In the genomic region with DNA sequence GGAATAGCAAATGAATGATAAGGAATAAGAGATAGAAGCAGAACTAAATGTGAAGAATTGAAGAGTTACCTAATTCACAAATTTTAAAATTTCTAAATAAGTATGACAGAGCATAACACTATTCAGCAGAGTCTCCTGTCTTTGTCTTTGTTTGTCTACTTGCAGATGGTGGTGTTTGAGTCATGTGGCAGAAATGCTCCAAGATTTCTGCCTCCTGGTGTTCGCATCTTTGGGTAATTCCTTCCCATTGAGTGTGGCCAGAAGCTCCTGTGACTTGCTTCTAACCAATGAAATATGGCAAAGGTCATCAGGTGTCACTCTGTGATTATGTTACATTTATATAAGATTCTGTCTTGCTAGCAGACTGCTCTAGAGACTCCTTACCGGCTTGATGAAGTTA, we compare ENCODE assay signal across 28 cellular contexts. TPM values are rescaled to one million over a fixed set of nuclear protein-coding genes. Genes with fewer than 3 reads are reported as not detected.
DNase-seq lines count a peak whose midpoint lies in the region; ATAC-seq and TF ChIP-seq lines count a peak whose summit lies in the region.
"Had no signal": no experiment of that assay in that cellular context is flagged by ENCODE, and none has a peak within 500 bp of the region (broad histone marks: within the 10 kb centered on the region; RNA-seq: fewer than 3 reads in every experiment).

No MANE protein-coding gene starts in this region.

- intact Hi-C loops in vagina (cut with DNase I) = no loop called here
- intact Hi-C loops in naive thymus-derived CD4-positive, alpha-beta T cell (cut with micrococcal nuclease) = no loop called here
- intact Hi-C loops in esophagus muscularis mucosa (cut with DNase I) = no loop called here

- TF ChIP-seq CTCF in choroid plexus epithelial cell (conservative IDR thresholded peaks at IDR 0.05; ENCODE audit: low read depth, low read length) (peak; percentile 12), vagina (IDR thresholded peaks at IDR 0.05) (no peak), esophagus muscularis mucosa (IDR thresholded peaks at IDR 0.05) (no peak)

- no peaks in the 10 kb centered on the region for H3K27me3 Mint-ChIP-seq in naive thymus-derived CD4-positive, alpha-beta T cell
- H3K27me3 Mint-ChIP-seq: activated CD4-positive, alpha-beta T cell treated with anti-CD3 and anti-CD28 coated beads, Interleukin-2, amount 10 ng/mL, durations not matched to agents 7 days and 5 days; natural killer cell treated with Interleukin-12 subunit alpha and Interleukin-12 subunit beta and Interleukin-15 and Interleukin-18, amount 100 ng/mL, for 72 hours had no signal

- H3K9me3 Mint-ChIP-seq in naive thymus-derived CD4-positive, alpha-beta T cell = no peaks in the 10 kb centered on the region
- H3K9me3 Mint-ChIP-seq: activated CD4-positive, alpha-beta T cell treated with anti-CD3 and anti-CD28 coated beads, Interleukin-2, amount 10 ng/mL, durations not matched to agents 7 days and 5 days; natural killer cell treated with Interleukin-12 subunit alpha and Interleukin-12 subunit beta and Interleukin-15 and Interleukin-18, amount 100 ng/mL, for 72 hours had no signal

- H3K27me3 ChIP-seq in vagina = no peaks in the 10 kb centered on the region
- H3K27me3 ChIP-seq in naive thymus-derived CD4-positive, alpha-beta T cell (ENCODE audit: control insufficient read depth in 2 of 2, insufficient read depth in 2 of 2, low read length in 2 of 2) = no peaks in the 10 kb centered on the region
- H3K27me3 ChIP-seq in esophagus muscularis mucosa = no peaks in the 10 kb centered on the region
- H3K27me3 ChIP-seq: adrenal gland, esophagus squamous epithelium, stomach, tibial artery had no signal

- no peaks in the 10 kb centered on the region for H3K4me1 ChIP-seq in vagina
- H3K4me1 ChIP-seq in naive thymus-derived CD4-positive, alpha-beta T cell (ENCODE audit: control insufficient read depth in 2 of 2, insufficient read depth in 2 of 2, low read length in 2 of 2) = no peaks in the 10 kb centered on the region
- no peaks in the 10 kb centered on the region for H3K4me1 ChIP-seq in esophagus muscularis mucosa
- H3K4me1 ChIP-seq: adrenal gland, stomach had no signal

- peaks cover 0 to 29% (median 9%) of the 10 kb centered on the region in 5 donors for H3K36me3 Mint-ChIP-seq in naive thymus-derived CD4-positive, alpha-beta T cell
- H3K36me3 Mint-ChIP-seq: CD14-positive monocyte; natural killer cell treated with Interleukin-12 subunit alpha and Interleukin-12 subunit beta and Interleukin-15 and Interleukin-18, amount 100 ng/mL, for 72 hours had no signal

- POLR2A ChIA-PET in naive thymus-derived CD4-positive, alpha-beta T cell (lab: Charles Lee) = no interaction called here

- no peaks in the 10 kb centered on the region for H3K36me3 ChIP-seq in vagina
- H3K36me3 ChIP-seq in naive thymus-derived CD4-positive, alpha-beta T cell (ENCODE audit: control insufficient read depth in 2 of 3, insufficient read depth in 3 of 3, low read length in 3 of 3) = no peaks in the 10 kb centered on the region
- no peaks in the 10 kb centered on the region for H3K36me3 ChIP-seq in esophagus muscularis mucosa
- H3K36me3 ChIP-seq: adrenal gland, esophagus squamous epithelium, stomach, tibial artery had no signal

- H3K9me3 ChIP-seq in vagina (no peaks in the 10 kb centered on the region), esophagus muscularis mucosa (no peaks in the 10 kb centered on the region)
- H3K9me3 ChIP-seq in naive thymus-derived CD4-positive, alpha-beta T cell (ENCODE audit: control insufficient read depth in 2 of 3, low read length in 3 of 3) = no peaks in the 10 kb centered on the region
- H3K9me3 ChIP-seq: adrenal gland, esophagus squamous epithelium, stomach, tibial artery had no signal

- WGBS in esophagus muscularis mucosa = 46% methylated on average over 2 of the region's 2 CpGs

- no peaks in the 10 kb centered on the region for H3K4me1 Mint-ChIP-seq in naive thymus-derived CD4-positive, alpha-beta T cell
- H3K4me1 Mint-ChIP-seq: activated CD4-positive, alpha-beta T cell treated with anti-CD3 and anti-CD28 coated beads, Interleukin-2, amount 10 ng/mL, durations not matched to agents 7 days and 5 days; CD14-positive monocyte had no signal

- H3K27ac ChIP-seq in vagina (no peak overlapping the region), esophagus muscularis mucosa (replicated peaks in 1 of 4) (no peak overlapping the region)
- H3K27ac ChIP-seq in naive thymus-derived CD4-positive, alpha-beta T cell (ENCODE audit: low read depth, low read length) = no peak overlapping the region
- H3K27ac ChIP-seq: adrenal gland, esophagus squamous epithelium, stomach, tibial artery had no signal

- TF ChIP-seq EP300 in esophagus muscularis mucosa (IDR thresholded peaks at IDR 0.05) = no peak

- CTCF ChIA-PET in naive thymus-derived CD4-positive, alpha-beta T cell (lab: Charles Lee) = interaction anchor here (0.6 kb wide), 1 partner anchor 16 kb away, joined by 3 read pairs; no protein-coding TSS in a partner anchor

- H3K4me3 Mint-ChIP-seq in naive thymus-derived CD4-positive, alpha-beta T cell = no peak overlapping the region
- H3K4me3 Mint-ChIP-seq: activated CD4-positive, alpha-beta T cell treated with anti-CD3 and anti-CD28 coated beads, Interleukin-2, amount 10 ng/mL, durations not matched to agents 7 days and 5 days; CD14-positive monocyte; natural killer cell treated with Interleukin-12 subunit alpha and Interleukin-12 subunit beta and Interleukin-15 and Interleukin-18, amount 100 ng/mL, for 72 hours had no signal

- no peak overlapping the region for H3K4me3 ChIP-seq in choroid plexus epithelial cell (ENCODE audit: low read depth, low read length)
- H3K4me3 ChIP-seq in vagina = no peak overlapping the region
- H3K4me3 ChIP-seq in naive thymus-derived CD4-positive, alpha-beta T cell (ENCODE audit: low read length) = no peak overlapping the region
- no peak overlapping the region for H3K4me3 ChIP-seq in esophagus muscularis mucosa
- H3K4me3 ChIP-seq: adrenal gland, esophagus squamous epithelium, stomach, tibial artery had no signal

- no peak for ATAC-seq in naive thymus-derived CD4-positive, alpha-beta T cell
- ATAC-seq: natural killer cell treated with Interleukin-12 subunit alpha and Interleukin-12 subunit beta and Interleukin-15 and Interleukin-18, amount 100 ng/mL, for 72 hours had no signal

- no peak for TF ChIP-seq POLR2A in vagina (IDR thresholded peaks at IDR 0.05)
- TF ChIP-seq POLR2A in esophagus muscularis mucosa (IDR thresholded peaks at IDR 0.05; ENCODE audit: low read depth) = no peak

- H3K27ac Mint-ChIP-seq in naive thymus-derived CD4-positive, alpha-beta T cell = no peak overlapping the region
- H3K27ac Mint-ChIP-seq: activated CD4-positive, alpha-beta T cell treated with anti-CD3 and anti-CD28 coated beads, Interleukin-2, amount 10 ng/mL, durations not matched to agents 7 days and 5 days; CD14-positive monocyte; natural killer cell treated with Interleukin-12 subunit alpha and Interleukin-12 subunit beta and Interleukin-15 and Interleukin-18, amount 100 ng/mL, for 72 hours had no signal

- DNase-seq in Daoy (ENCODE audit: low read depth) = peak; percentile 3
- DNase-seq in M059J (ENCODE audit: low read depth) = peak; percentile 12
- DNase-seq in choroid plexus epithelial cell (ENCODE audit: low read depth) = peak; percentile 46
- DNase-seq in kidney tubule cell (ENCODE audit: low spot score) = peak; percentile 63
- DNase-seq in vagina (ENCODE audit: extremely low spot score in 2 of 2) = no peak
- no peak for DNase-seq in naive thymus-derived CD4-positive, alpha-beta T cell
- no peak for DNase-seq in esophagus muscularis mucosa (ENCODE audit: extremely low spot score)
- no peak for DNase-seq in activated CD4-positive, CD25-positive, alpha-beta regulatory T cell treated with anti-CD3 and anti-CD28 coated beads, Interleukin-2, amount 50 U/mL, for 72 hours
- DNase-seq: activated CD4-positive, alpha-beta T cell treated with anti-CD3 and anti-CD28 coated beads, Interleukin-2, amount 10 ng/mL, durations not matched to agents 7 days and 5 days; activated naive CD4-positive, alpha-beta T cell; activated T-cell treated with anti-CD3 and anti-CD28 coated beads, Interleukin-2, amount 50 U/mL, for 48 hours; adrenal gland; caudate nucleus; DND-41; esophagus squamous epithelium; islet precursor cell; NCI-H1092; NCI-H187 treated with DMSO at 0.1 percent for 48 hours; NCI-H2171 treated with DMSO at 0.1 percent for 48 hours; NCI-H524; retina; SHP77 treated with DMSO at 0.1 percent for 48 hours; small intestine; stimulated activated CD4-positive, alpha-beta T cell treated with anti-CD3 and anti-CD28 coated beads, Interleukin-1b, Interleukin-23, amount 100 ng/mL, for 48 hours; stomach; tibial artery had no signal

RNA-seq across cellular contexts. Expression of a gene that starts 45.6 kb away (rescaled TPM):
- total RNA-seq in Daoy (2014; rRNA removed; shearing (Covaris generic)) = 4.7 and 9.3 TPM in 2 replicates
- 0.59 and 1.9 TPM in 2 replicates for total RNA-seq in M059J (2014; rRNA removed; shearing (Covaris generic))
- total RNA-seq in vagina (7.4 TPM), esophagus muscularis mucosa (1 to 10 TPM in 1 of 4 donors, under 1 TPM in 3; 0.26 to 2.5 (median 0.96) TPM)
- 10 to 100 TPM in 2 of 5 experiments, 1 to 10 TPM in 3; 2.5 to 20.3 (median 3.7) TPM for total RNA-seq in naive thymus-derived CD4-positive, alpha-beta T cell
- not detected for polyA plus RNA-seq in naive thymus-derived CD4-positive, alpha-beta T cell

Comparison
In these comparisons a context has a peak if more than half of its experiments do, and no peak if none do; other contexts are left out.
1. DNase-seq: peak in Daoy (single experiment), M059J (single experiment), choroid plexus epithelial cell (single experiment) and kidney tubule cell (single experiment); none in vagina (0 of 2), naive thymus-derived CD4-positive, alpha-beta T cell (0 of 9), esophagus muscularis mucosa (single experiment) and activated CD4-positive, CD25-positive, alpha-beta regulatory T cell treated with anti-CD3 and anti-CD28 coated beads, Interleukin-2, amount 50 U/mL, for 72 hours (single experiment).